Comparison of ENCODE assay signal across 21 cellular contexts in the genomic region with DNA sequence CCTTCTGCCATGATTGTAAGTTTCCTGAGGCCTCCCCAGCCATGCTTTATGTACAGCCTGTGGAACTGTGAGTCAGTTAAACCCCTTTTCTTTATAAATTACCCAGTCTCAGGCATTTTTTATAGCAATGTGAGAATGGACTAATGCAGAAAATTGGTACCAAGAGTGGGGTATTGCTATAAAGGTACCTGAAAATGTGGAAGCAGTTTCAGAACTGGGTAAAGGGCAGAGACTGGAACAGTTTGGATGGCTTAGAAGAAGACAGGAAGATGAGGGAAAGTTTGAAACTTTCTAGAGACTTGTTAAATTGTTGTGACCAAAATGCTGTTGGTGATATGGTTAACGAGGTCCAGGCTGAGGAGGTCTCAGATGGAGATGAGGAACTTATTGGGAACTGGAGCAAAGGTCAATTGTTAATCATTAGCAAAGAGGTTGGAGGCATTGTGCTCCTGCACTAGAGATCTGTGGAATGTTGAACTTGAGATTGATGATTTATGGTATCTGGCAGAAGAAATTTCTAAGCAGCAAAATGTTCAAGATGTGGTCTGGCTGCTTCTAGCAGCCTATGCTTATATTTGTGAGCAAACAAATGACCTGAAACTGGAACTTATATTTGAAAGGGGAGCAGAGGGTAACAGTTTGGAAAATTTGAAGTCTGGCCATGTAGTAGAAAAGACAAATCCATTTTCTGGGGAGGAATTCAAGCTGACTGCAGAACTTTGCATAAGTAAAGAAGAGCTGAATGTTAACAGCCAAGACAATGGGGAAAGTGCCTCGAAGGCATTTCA.
"Had no signal": no experiment of that assay in that cellular context is flagged by ENCODE, and none has a peak within 500 bp of the region (broad histone marks: within the 10 kb centered on the region; RNA-seq: fewer than 3 reads in every experiment).

No MANE protein-coding gene starts in this region.

- DNase-seq: IMR-90, Kasumi-1, MM.1S, NCI-H1092 treated with DMSO at 0.1 percent for 48 hours, NCI-H1436, NCI-H187, NCI-H2029, NCI-H2081 treated with DMSO at 0.1 percent for 48 hours, NCI-H2171, NCI-H226, NCI-H446, NCI-H510A, NCI-H524 treated with DMSO at 0.1 percent for 48 hours, NCI-H69, NCI-H774, PC-3, SHP77, SK-N-SH had no signal

- H3K9ac ChIP-seq: KMS-11, SK-N-SH had no signal

- H3K27ac ChIP-seq: KMS-11, RWPE1 had no signal

- H3K4me2 ChIP-seq: KMS-11, SK-N-SH had no signal

- ATAC-seq: Panc1, PC-3 had no signal
